Comparison of ENCODE assay signal across 1 cellular context in the genomic region with DNA sequence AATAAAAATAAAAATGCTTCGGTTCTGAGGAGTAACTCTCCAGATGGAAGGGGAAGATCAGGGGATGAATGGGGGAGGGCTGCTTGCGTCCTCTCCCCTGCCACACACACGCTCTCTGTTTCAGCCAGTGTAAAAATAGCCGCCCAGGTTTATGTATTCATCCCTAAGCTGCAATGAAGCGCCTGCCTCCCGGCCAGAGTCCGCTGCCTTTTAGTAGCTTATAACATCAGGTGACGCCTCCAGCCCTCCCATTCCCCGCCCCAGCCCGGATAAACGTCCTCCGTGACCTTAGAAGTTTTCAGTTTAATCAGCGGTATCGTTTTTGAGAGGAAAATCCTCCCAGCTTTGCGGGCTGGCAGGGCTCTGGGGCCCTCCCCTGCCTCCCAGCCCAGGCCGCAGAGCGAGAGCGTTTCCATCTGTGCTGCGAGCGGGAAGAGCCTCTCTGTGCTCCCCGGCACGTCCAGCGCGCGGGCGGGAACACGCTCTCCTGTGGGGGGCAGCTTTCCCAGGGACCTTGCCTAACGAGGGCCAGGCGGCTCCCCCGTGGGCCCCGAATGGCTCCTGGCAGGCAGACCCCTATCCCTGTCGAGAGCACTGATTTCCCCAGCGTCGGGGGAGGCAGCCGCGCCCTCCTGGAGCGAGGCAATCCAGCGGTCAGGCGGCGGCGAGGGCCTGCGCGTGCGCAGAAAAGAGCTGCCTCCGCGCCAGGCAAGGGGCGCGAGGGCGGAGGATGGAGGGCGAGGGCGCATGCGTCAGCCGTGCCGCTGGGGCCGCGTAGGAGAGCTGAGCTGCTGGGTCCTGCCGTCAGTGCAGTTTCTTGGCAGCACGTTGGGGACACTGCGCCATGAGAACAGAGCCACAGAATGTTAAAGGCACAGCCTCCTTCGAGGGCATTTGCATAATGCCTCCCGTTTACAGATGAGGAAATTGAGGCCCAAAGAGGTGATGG.
TF ChIP-seq lines count a peak whose summit lies in the region.

No MANE protein-coding gene starts in this region.

TF ChIP-seq in K562, 482 proteins besides CTCF, POLR2A, EP300 and RAD21 (continued from another document):
- TF ChIP-seq, protein P1, sequence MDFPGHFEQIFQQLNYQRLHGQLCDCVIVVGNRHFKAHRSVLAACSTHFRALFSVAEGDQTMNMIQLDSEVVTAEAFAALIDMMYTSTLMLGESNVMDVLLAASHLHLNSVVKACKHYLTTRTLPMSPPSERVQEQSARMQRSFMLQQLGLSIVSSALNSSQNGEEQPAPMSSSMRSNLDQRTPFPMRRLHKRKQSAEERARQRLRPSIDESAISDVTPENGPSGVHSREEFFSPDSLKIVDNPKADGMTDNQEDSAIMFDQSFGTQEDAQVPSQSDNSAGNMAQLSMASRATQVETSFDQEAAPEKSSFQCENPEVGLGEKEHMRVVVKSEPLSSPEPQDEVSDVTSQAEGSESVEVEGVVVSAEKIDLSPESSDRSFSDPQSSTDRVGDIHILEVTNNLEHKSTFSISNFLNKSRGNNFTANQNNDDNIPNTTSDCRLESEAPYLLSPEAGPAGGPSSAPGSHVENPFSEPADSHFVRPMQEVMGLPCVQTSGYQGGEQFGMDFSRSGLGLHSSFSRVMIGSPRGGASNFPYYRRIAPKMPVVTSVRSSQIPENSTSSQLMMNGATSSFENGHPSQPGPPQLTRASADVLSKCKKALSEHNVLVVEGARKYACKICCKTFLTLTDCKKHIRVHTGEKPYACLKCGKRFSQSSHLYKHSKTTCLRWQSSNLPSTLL (IDR thresholded peaks at IDR 0.05): 0 out of 2 replicates have a peak, but pooled peaks have one; percentile 53
- TF ChIP-seq, protein P2, sequence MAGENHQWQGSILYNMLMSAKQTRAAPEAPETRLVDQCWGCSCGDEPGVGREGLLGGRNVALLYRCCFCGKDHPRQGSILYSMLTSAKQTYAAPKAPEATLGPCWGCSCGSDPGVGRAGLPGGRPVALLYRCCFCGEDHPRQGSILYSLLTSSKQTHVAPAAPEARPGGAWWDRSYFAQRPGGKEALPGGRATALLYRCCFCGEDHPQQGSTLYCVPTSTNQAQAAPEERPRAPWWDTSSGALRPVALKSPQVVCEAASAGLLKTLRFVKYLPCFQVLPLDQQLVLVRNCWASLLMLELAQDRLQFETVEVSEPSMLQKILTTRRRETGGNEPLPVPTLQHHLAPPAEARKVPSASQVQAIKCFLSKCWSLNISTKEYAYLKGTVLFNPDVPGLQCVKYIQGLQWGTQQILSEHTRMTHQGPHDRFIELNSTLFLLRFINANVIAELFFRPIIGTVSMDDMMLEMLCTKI (IDR thresholded peaks at IDR 0.05; ENCODE audit: partially characterized antibody): no peak
- TF ChIP-seq CXXC5 (CRISPR knock-in tag; IDR thresholded peaks at IDR 0.05) (peak; percentile 90), ZNF232 (CRISPR knock-in tag; IDR thresholded peaks at IDR 0.05) (0 out of 2 replicates have a peak, but pooled peaks have one; percentile 73), MEF2D (tag; conservative IDR thresholded peaks at IDR 0.05; ENCODE audit: low read depth) (peak; percentile 69), RNF2 (IDR thresholded peaks at IDR 0.05) (peak; percentile 75; the same call in 1 of the 2 replicates), SREBF1 (IDR thresholded peaks at IDR 0.05; ENCODE audit: borderline replicate concordance, low read depth, low read length) (peak; percentile 88), RBM17 (IDR thresholded peaks at IDR 0.05; ENCODE audit: borderline replicate concordance, low read depth, low read length) (no peak), MEIS2 (IDR thresholded peaks at IDR 0.05; ENCODE audit: partially characterized antibody) (peak; percentile 94), ZSCAN29 (IDR thresholded peaks at IDR 0.05) (no peak), DMBX1 (CRISPR knock-in tag; IDR thresholded peaks at IDR 0.05; ENCODE audit: borderline replicate concordance) (peak; percentile 40), HNRNPK (IDR thresholded peaks at IDR 0.05; ENCODE audit: low read depth, low read length, poor library complexity, severe bottlenecking) (no peak), GTF2F1 (IDR thresholded peaks at IDR 0.05; ENCODE audit: low read depth, low read length) (no peak), MCM5 (IDR thresholded peaks at IDR 0.05; ENCODE audit: low read depth) (no peak), HNRNPLL (IDR thresholded peaks at IDR 0.05; ENCODE audit: low read depth, low read length, poor library complexity, severe bottlenecking) (peak; percentile 37), SMARCA5 (IDR thresholded peaks at IDR 0.05) (0 out of 2 replicates have a peak, but pooled peaks have one; percentile 50), FOXK1 (CRISPR knock-in tag; IDR thresholded peaks at IDR 0.05; ENCODE audit: borderline replicate concordance) (no peak; the same call in 1 of the 2 replicates), KLF1 (tag; IDR thresholded peaks at IDR 0.05) (peak; percentile 86), ARNT (IDR thresholded peaks at IDR 0.05) (no peak), MXI1 (IDR thresholded peaks at IDR 0.05; ENCODE audit: low read depth, low read length) (no peak)
- TF ChIP-seq, protein P3, sequence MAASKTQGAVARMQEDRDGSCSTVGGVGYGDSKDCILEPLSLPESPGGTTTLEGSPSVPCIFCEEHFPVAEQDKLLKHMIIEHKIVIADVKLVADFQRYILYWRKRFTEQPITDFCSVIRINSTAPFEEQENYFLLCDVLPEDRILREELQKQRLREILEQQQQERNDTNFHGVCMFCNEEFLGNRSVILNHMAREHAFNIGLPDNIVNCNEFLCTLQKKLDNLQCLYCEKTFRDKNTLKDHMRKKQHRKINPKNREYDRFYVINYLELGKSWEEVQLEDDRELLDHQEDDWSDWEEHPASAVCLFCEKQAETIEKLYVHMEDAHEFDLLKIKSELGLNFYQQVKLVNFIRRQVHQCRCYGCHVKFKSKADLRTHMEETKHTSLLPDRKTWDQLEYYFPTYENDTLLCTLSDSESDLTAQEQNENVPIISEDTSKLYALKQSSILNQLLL (CRISPR knock-in tag; IDR thresholded peaks at IDR 0.05; ENCODE audit: borderline replicate concordance): no peak
- TF ChIP-seq, protein P4, sequence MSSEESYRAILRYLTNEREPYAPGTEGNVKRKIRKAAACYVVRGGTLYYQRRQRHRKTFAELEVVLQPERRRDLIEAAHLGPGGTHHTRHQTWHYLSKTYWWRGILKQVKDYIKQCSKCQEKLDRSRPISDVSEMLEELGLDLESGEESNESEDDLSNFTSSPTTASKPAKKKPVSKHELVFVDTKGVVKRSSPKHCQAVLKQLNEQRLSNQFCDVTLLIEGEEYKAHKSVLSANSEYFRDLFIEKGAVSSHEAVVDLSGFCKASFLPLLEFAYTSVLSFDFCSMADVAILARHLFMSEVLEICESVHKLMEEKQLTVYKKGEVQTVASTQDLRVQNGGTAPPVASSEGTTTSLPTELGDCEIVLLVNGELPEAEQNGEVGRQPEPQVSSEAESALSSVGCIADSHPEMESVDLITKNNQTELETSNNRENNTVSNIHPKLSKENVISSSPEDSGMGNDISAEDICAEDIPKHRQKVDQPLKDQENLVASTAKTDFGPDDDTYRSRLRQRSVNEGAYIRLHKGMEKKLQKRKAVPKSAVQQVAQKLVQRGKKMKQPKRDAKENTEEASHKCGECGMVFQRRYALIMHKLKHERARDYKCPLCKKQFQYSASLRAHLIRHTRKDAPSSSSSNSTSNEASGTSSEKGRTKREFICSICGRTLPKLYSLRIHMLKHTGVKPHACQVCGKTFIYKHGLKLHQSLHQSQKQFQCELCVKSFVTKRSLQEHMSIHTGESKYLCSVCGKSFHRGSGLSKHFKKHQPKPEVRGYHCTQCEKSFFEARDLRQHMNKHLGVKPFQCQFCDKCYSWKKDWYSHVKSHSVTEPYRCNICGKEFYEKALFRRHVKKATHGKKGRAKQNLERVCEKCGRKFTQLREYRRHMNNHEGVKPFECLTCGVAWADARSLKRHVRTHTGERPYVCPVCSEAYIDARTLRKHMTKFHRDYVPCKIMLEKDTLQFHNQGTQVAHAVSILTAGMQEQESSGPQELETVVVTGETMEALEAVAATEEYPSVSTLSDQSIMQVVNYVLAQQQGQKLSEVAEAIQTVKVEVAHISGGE (CRISPR knock-in tag; IDR thresholded peaks at IDR 0.05): no peak
- TF ChIP-seq, protein P5, sequence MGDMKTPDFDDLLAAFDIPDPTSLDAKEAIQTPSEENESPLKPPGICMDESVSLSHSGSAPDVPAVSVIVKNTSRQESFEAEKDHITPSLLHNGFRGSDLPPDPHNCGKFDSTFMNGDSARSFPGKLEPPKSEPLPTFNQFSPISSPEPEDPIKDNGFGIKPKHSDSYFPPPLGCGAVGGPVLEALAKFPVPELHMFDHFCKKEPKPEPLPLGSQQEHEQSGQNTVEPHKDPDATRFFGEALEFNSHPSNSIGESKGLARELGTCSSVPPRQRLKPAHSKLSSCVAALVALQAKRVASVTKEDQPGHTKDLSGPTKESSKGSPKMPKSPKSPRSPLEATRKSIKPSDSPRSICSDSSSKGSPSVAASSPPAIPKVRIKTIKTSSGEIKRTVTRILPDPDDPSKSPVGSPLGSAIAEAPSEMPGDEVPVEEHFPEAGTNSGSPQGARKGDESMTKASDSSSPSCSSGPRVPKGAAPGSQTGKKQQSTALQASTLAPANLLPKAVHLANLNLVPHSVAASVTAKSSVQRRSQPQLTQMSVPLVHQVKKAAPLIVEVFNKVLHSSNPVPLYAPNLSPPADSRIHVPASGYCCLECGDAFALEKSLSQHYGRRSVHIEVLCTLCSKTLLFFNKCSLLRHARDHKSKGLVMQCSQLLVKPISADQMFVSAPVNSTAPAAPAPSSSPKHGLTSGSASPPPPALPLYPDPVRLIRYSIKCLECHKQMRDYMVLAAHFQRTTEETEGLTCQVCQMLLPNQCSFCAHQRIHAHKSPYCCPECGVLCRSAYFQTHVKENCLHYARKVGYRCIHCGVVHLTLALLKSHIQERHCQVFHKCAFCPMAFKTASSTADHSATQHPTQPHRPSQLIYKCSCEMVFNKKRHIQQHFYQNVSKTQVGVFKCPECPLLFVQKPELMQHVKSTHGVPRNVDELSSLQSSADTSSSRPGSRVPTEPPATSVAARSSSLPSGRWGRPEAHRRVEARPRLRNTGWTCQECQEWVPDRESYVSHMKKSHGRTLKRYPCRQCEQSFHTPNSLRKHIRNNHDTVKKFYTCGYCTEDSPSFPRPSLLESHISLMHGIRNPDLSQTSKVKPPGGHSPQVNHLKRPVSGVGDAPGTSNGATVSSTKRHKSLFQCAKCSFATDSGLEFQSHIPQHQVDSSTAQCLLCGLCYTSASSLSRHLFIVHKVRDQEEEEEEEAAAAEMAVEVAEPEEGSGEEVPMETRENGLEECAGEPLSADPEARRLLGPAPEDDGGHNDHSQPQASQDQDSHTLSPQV (IDR thresholded peaks at IDR 0.05): peak; percentile 83
- TF ChIP-seq, protein P6, sequence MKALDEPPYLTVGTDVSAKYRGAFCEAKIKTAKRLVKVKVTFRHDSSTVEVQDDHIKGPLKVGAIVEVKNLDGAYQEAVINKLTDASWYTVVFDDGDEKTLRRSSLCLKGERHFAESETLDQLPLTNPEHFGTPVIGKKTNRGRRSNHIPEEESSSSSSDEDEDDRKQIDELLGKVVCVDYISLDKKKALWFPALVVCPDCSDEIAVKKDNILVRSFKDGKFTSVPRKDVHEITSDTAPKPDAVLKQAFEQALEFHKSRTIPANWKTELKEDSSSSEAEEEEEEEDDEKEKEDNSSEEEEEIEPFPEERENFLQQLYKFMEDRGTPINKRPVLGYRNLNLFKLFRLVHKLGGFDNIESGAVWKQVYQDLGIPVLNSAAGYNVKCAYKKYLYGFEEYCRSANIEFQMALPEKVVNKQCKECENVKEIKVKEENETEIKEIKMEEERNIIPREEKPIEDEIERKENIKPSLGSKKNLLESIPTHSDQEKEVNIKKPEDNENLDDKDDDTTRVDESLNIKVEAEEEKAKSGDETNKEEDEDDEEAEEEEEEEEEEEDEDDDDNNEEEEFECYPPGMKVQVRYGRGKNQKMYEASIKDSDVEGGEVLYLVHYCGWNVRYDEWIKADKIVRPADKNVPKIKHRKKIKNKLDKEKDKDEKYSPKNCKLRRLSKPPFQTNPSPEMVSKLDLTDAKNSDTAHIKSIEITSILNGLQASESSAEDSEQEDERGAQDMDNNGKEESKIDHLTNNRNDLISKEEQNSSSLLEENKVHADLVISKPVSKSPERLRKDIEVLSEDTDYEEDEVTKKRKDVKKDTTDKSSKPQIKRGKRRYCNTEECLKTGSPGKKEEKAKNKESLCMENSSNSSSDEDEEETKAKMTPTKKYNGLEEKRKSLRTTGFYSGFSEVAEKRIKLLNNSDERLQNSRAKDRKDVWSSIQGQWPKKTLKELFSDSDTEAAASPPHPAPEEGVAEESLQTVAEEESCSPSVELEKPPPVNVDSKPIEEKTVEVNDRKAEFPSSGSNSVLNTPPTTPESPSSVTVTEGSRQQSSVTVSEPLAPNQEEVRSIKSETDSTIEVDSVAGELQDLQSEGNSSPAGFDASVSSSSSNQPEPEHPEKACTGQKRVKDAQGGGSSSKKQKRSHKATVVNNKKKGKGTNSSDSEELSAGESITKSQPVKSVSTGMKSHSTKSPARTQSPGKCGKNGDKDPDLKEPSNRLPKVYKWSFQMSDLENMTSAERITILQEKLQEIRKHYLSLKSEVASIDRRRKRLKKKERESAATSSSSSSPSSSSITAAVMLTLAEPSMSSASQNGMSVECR (CRISPR knock-in tag; IDR thresholded peaks at IDR 0.05): peak; percentile 89
